Comparison of ENCODE assay signal across 1 cellular context in the genomic region with DNA sequence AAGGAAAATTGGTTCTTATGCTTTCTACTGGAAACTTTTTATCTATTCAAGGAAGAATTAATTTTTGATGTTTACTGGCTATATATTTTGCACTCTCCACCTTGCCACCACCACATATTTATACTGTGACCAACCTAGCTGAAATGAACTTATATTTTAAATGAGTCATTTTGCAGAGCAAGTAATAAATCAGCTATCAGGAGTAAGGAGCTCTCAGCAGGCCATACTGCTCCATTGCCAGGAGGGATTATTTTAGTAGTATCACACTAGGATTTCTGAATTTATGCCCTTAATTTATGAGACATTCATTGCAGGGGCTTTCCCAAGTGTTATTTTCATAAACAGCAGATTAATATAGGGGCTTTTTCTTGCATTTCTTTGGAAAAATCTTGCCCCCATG.
TF ChIP-seq lines count a peak whose summit lies in the region.

No MANE protein-coding gene starts in this region.

TF ChIP-seq in IMR-90, 13 proteins besides CTCF, POLR2A, EP300 and RAD21 (continued from another document):
- TF ChIP-seq, protein P1, sequence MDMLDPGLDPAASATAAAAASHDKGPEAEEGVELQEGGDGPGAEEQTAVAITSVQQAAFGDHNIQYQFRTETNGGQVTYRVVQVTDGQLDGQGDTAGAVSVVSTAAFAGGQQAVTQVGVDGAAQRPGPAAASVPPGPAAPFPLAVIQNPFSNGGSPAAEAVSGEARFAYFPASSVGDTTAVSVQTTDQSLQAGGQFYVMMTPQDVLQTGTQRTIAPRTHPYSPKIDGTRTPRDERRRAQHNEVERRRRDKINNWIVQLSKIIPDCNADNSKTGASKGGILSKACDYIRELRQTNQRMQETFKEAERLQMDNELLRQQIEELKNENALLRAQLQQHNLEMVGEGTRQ (IDR thresholded peaks at IDR 0.05; ENCODE audit: low read depth, low read length) = no peak
- TF ChIP-seq SMC3 (IDR thresholded peaks at IDR 0.05; ENCODE audit: low read depth, low read length) = no peak
- no peak for TF ChIP-seq MAFK (IDR thresholded peaks at IDR 0.05; ENCODE audit: low read depth, low read length)
- TF ChIP-seq, protein P2, sequence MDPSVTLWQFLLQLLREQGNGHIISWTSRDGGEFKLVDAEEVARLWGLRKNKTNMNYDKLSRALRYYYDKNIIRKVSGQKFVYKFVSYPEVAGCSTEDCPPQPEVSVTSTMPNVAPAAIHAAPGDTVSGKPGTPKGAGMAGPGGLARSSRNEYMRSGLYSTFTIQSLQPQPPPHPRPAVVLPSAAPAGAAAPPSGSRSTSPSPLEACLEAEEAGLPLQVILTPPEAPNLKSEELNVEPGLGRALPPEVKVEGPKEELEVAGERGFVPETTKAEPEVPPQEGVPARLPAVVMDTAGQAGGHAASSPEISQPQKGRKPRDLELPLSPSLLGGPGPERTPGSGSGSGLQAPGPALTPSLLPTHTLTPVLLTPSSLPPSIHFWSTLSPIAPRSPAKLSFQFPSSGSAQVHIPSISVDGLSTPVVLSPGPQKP (IDR thresholded peaks at IDR 0.05; ENCODE audit: borderline replicate concordance, low read depth, low read length) = no peak
- no peak for TF ChIP-seq CEBPB (IDR thresholded peaks at IDR 0.05; ENCODE audit: low read depth, low read length)
- no peak for TF ChIP-seq RCOR1 (IDR thresholded peaks at IDR 0.05; ENCODE audit: insufficient replicate concordance, low read length)
- no peak for TF ChIP-seq CHD1 (IDR thresholded peaks at IDR 0.05; ENCODE audit: low read depth, low read length)
- TF ChIP-seq MAZ (IDR thresholded peaks at IDR 0.05; ENCODE audit: borderline replicate concordance, low read depth, low read length) = no peak
- TF ChIP-seq MXI1 (IDR thresholded peaks at IDR 0.05; ENCODE audit: borderline replicate concordance, low read depth, low read length) = no peak
TF ChIP-seq in IMR-90: peak in this region for 0.
